23 cellular contexts compared by ENCODE assay signal in genomic region chr5:128574041-128574440, GRCh38. TPM values are rescaled to one million over a fixed set of nuclear protein-coding genes. Genes with fewer than 3 reads are reported as not detected.
A peak's percentile ranks its signal among the peaks of the same experiment; 100 is the strongest.
DNase-seq lines count a peak whose midpoint lies in the region; ATAC-seq and TF ChIP-seq lines count a peak whose summit lies in the region.
"Had no signal": no experiment of that assay in that cellular context is flagged by ENCODE, and none has a peak within 500 bp of the region (broad histone marks: within the 10 kb centered on the region; RNA-seq: fewer than 3 reads in every experiment).

No MANE protein-coding gene starts in this region.

- H3K4me1 ChIP-seq in tibial nerve, result no peaks in the 10 kb centered on the region
- H3K4me1 ChIP-seq: upper lobe of left lung had no signal

- H3K27ac ChIP-seq in tibial nerve, result no peak overlapping the region
- H3K27ac ChIP-seq: upper lobe of left lung had no signal

- no peaks in the 10 kb centered on the region for H3K9me3 ChIP-seq in tibial nerve
- H3K9me3 ChIP-seq: upper lobe of left lung had no signal

- ATAC-seq in GM19455 (IDR thresholded peaks at IDR 0.05; ENCODE audit: unreplicated experiment) (no peak), GM21390 (IDR thresholded peaks at IDR 0.05; ENCODE audit: unreplicated experiment) (no peak), HG02885 (IDR thresholded peaks at IDR 0.05; ENCODE audit: poor library complexity, unreplicated experiment) (no peak)
- ATAC-seq: left cardiac atrium had no signal

- DNase-seq in EH (ENCODE audit: low read depth) (peak; percentile 63), NCI-H226 (peak; percentile 78), choroid plexus epithelial cell (ENCODE audit: low read depth) (peak; percentile 74), kidney tubule cell (ENCODE audit: low spot score) (peak; percentile 49), tibial nerve (ENCODE audit: low spot score in 2 of 2) (no peak)
- DNase-seq: ACHN; activated CD4-positive, alpha-beta T cell treated with anti-CD3 and anti-CD28 coated beads for 48 hours; activated CD8-positive, alpha-beta memory T cell treated with anti-CD3 and anti-CD28 coated beads, Interleukin-2, amount 50 U/mL, for 4 hours; activated effector memory CD4-positive, alpha-beta T cell treated with anti-CD3 and anti-CD28 coated beads, Interleukin-2, amount 50 U/mL, for 16 hours; amniotic stem cell; C1 segment of cervical spinal cord; GF-D8; hypothalamus; KBM-7; left cardiac atrium; midbrain; NCI-H1930; NCI-H510A; posterior cingulate gyrus; upper lobe of left lung had no signal

- H3K4me3 ChIP-seq in choroid plexus epithelial cell (ENCODE audit: low read depth, low read length) (no peak overlapping the region), tibial nerve (no peak overlapping the region)
- H3K4me3 ChIP-seq: upper lobe of left lung had no signal

- no peaks in the 10 kb centered on the region for H3K36me3 ChIP-seq in tibial nerve
- H3K36me3 ChIP-seq: upper lobe of left lung had no signal

- H3K27me3 ChIP-seq in tibial nerve, result no peaks in the 10 kb centered on the region
- H3K27me3 ChIP-seq: upper lobe of left lung had no signal

- TF ChIP-seq POLR2A in tibial nerve (IDR thresholded peaks at IDR 0.05), result no peak

- TF ChIP-seq EP300 in tibial nerve (IDR thresholded peaks at IDR 0.05), result no peak

- no peak for TF ChIP-seq CTCF in choroid plexus epithelial cell (conservative IDR thresholded peaks at IDR 0.05; ENCODE audit: low read depth, low read length)
- no peak for TF ChIP-seq CTCF in tibial nerve (IDR thresholded peaks at IDR 0.05)

- 89 to 100% methylated on average over 1 of the region's 1 CpG for WGBS in tibial nerve, 2 donors

RNA-seq across cellular contexts. Expression of gene FBN2, which starts 36.0 kb away (rescaled TPM):
- 1 to 10 TPM; 1.2 to 6.3 (median 3.6) TPM for total RNA-seq in tibial nerve

Comparison
In these comparisons a context has a peak if more than half of its experiments do, and no peak if none do; other contexts are left out.
1. DNase-seq: peak in EH (single experiment), NCI-H226 (single experiment), choroid plexus epithelial cell (single experiment) and kidney tubule cell (single experiment); none in tibial nerve (0 of 2).